Comparison of ENCODE assay signal across 8 cellular contexts in the genomic region with DNA sequence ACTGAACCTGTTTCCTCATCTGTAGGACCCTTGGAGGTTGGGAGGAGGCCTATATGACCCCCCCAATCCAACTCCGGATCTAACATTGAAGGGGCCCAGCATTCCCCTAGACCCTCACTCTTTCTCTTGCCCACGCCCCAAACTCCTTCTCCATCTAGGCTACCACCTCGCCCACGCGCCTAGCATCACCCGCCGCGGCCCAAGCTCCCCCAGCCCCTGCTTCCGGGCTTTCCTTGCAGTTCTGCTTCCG. TPM values are rescaled to one million over a fixed set of nuclear protein-coding genes. Genes with fewer than 3 reads are reported as not detected.
DNase-seq lines count a peak whose midpoint lies in the region; ATAC-seq and TF ChIP-seq lines count a peak whose summit lies in the region.

No MANE protein-coding gene starts in this region.

- no peak for DNase-seq in NT2/D1 (ENCODE audit: low read depth, low spot score)
- no peak for DNase-seq in astrocyte of the cerebellum (ENCODE audit: low read depth)
- DNase-seq in lung (ENCODE audit: low spot score): peak; percentile 39
- peak; percentile 81 for DNase-seq in stimulated activated CD8-positive, alpha-beta memory T cell treated with anti-CD3 and anti-CD28 coated beads, Interleukin-4, amount 100 ng/mL, for 48 hours
- no peak for DNase-seq in GM13976 (ENCODE audit: low spot score)

- peak overlapping the region; percentile 98 for H3K9ac ChIP-seq in NT2/D1 (ENCODE audit: insufficient read length, low read depth)

- H3K4me1 ChIP-seq in NT2/D1 (ENCODE audit: insufficient read depth, insufficient read length) (no peaks in the 10 kb centered on the region), lung (ENCODE audit: control insufficient read depth in 2 of 2, insufficient read depth in 2 of 2, low read length in 2 of 2) (peaks cover 0 to 3% of the 10 kb centered on the region in 2 donors)

- H3K4me3 ChIP-seq in NT2/D1 (ENCODE audit: insufficient read length, low read depth) (peak overlapping the region; percentile 94), astrocyte of the cerebellum (ENCODE audit: low read depth, low read length) (peak overlapping the region; percentile 89), lung (peak overlapping the region; percentile 93)

- no peaks in the 10 kb centered on the region for H3K27me3 ChIP-seq in NT2/D1 (ENCODE audit: insufficient read depth, insufficient read length)
- H3K27me3 ChIP-seq in lung (ENCODE audit: control insufficient read depth, insufficient read depth): no peaks in the 10 kb centered on the region

- H3K27ac ChIP-seq in lung (ENCODE audit: low read depth in 1 of 2, low read length in 1 of 2): peak overlapping the region; percentile 88 to 92

- TF ChIP-seq CTCF in astrocyte of the cerebellum (IDR thresholded peaks at IDR 0.05; ENCODE audit: low read depth, low read length, missing control alignments) (no peak), lung (IDR thresholded peaks at IDR 0.05; ENCODE audit: control extremely low read depth, extremely low read depth) (no peak), GM13976 (IDR thresholded peaks at IDR 0.05; ENCODE audit: borderline replicate concordance, control extremely low read depth, extremely low read depth, insufficient read depth, missing control alignments) (no peak)

- H3K9me3 ChIP-seq in NT2/D1 (ENCODE audit: insufficient read depth, low read length) (peaks cover 16% of the 10 kb centered on the region; the same call in 1 of the 2 replicates), lung (ENCODE audit: control insufficient read depth in 2 of 2, insufficient read depth in 1 of 2, low read length in 1 of 2) (no peaks in the 10 kb centered on the region)

- in situ Hi-C loops in astrocyte of the cerebellum (cut with HindIII; ENCODE audit: low sequenced_read_pairs) (no loop called here), GM13976 (cut with MboI; ENCODE audit: low sequenced_read_pairs, unreplicated experiment) (no loop called here)

- 0% methylated on average over 10 of the region's 10 CpGs for WGBS in lung, 2 donors

- peak; percentile 23 for ATAC-seq in GM21381 (IDR thresholded peaks at IDR 0.05; ENCODE audit: unreplicated experiment)
- ATAC-seq in lung (ENCODE audit: insufficient read depth, low FRiP score): peak; percentile 3
- no peak for ATAC-seq in GM19397 (IDR thresholded peaks at IDR 0.05; ENCODE audit: unreplicated experiment)
- ATAC-seq in GM18870 (IDR thresholded peaks at IDR 0.05; ENCODE audit: unreplicated experiment): no peak

- H3K36me3 ChIP-seq in NT2/D1 (ENCODE audit: insufficient read depth, insufficient read length, low read length): peaks cover 10% of the 10 kb centered on the region
- H3K36me3 ChIP-seq in lung (ENCODE audit: control insufficient read depth in 2 of 2, insufficient read depth in 2 of 2, low read length in 2 of 2): no peaks in the 10 kb centered on the region

RNA-seq across cellular contexts. Expression of gene CERS5, which starts 0.5 kb away (rescaled TPM):
- total RNA-seq in lung: 10 to 100 TPM; 36.7 to 38.8 TPM
- polyA plus RNA-seq in lung: 10 to 100 TPM; 32.6 to 54.0 TPM

RNA-seq across cellular contexts. Expression of gene COX14, which starts 54.7 kb away (rescaled TPM):
- 10 to 100 TPM; 31.2 to 62.7 TPM for total RNA-seq in lung
- 10 to 100 TPM; 78.1 to 85.3 TPM for polyA plus RNA-seq in lung

Comparison
In these comparisons a context has a peak if more than half of its experiments do, and no peak if none do; other contexts are left out.
1. ATAC-seq: peak in GM21381 (single experiment) and lung (single experiment); none in GM19397 (single experiment) and GM18870 (single experiment).
2. DNase-seq: peak in lung (single experiment) and stimulated activated CD8-positive, alpha-beta memory T cell treated with anti-CD3 and anti-CD28 coated beads, Interleukin-4, amount 100 ng/mL, for 48 hours (single experiment); none in NT2/D1 (single experiment), astrocyte of the cerebellum (single experiment) and GM13976 (single experiment).
3. Peak in every context shown above with its lines, with median percentiles within 50 percentile points of each other: H3K4me3 ChIP-seq.